In the genomic region with DNA sequence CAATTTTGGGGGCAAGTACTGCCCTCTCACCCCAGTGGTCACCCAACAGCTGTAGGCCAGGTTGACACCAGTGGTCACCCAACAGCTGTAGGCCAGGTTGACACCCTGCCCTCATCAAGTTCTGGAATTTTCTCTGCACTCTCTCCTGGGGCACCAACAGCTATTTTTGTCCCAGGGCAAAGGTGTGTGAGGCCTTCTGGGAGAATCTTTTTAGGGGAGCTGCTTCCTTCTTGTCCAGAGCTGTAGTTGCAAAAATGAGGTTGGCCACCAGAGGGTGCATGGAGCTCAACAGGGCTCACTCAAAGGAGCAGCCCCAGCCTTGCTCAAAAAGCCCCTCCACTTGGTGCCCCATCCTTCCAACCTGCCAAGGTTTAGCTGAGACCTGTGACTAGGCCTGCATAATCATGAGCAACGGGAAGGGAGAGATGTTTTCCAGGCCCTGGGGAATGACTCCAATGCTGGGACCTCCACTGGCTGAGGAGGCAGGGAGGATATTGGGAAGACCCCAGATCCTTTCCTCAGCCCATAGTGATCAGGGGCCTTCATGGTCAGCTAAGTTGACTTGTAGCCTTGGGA, we compare ENCODE assay signal across 8 cellular contexts. TPM values are rescaled to one million over a fixed set of nuclear protein-coding genes. Genes with fewer than 3 reads are reported as not detected.
DNase-seq lines count a peak whose midpoint lies in the region; ATAC-seq and TF ChIP-seq lines count a peak whose summit lies in the region.

No MANE protein-coding gene starts in this region.

- no peaks in the 10 kb centered on the region; the same call in 1 of the 2 replicates for H3K27me3 Mint-ChIP-seq in WTC11 (ENCODE audit: low read depth)

- H3K4me2 ChIP-seq in DND-41 (ENCODE audit: insufficient read depth, low read length) (no peak overlapping the region), GM23248 (ENCODE audit: unreplicated experiment) (no peak overlapping the region)

- in situ Hi-C loops in GM23248 (cut with MboI) = no loop called here
- in situ Hi-C loops in T47D (cut with HindIII; ENCODE audit: low pct_unique_long_range_greater_than_20kb, low sequenced_read_pairs) = no loop called here

- H3K27ac Mint-ChIP-seq in WTC11 = no peak overlapping the region

- H3K36me3 ChIP-seq in DND-41 (ENCODE audit: insufficient read depth, low read length) = no peaks in the 10 kb centered on the region
- no peaks in the 10 kb centered on the region for H3K36me3 ChIP-seq in GM23248 (ENCODE audit: low read depth)
- H3K36me3 ChIP-seq in left lung = no peaks in the 10 kb centered on the region

- H3K79me2 ChIP-seq in DND-41 (ENCODE audit: insufficient read depth, low read length) (no peaks in the 10 kb centered on the region), GM23248 (ENCODE audit: insufficient read depth) (no peaks in the 10 kb centered on the region)

- H3K4me1 ChIP-seq in DND-41 (ENCODE audit: insufficient read depth, low read length) (no peaks in the 10 kb centered on the region), GM23248 (ENCODE audit: insufficient read depth) (no peaks in the 10 kb centered on the region), left lung (no peaks in the 10 kb centered on the region)

- H2AFZ ChIP-seq in DND-41 (ENCODE audit: low read depth, low read length) = no peak overlapping the region
- no peak overlapping the region for H2AFZ ChIP-seq in GM23248

- H3K27ac ChIP-seq in DND-41 (ENCODE audit: low read length) = no peak overlapping the region
- H3K27ac ChIP-seq in GM23248 = no peak overlapping the region
- no peak overlapping the region for H3K27ac ChIP-seq in left lung

- H3K4me3 Mint-ChIP-seq in WTC11 = no peak overlapping the region

- no peaks in the 10 kb centered on the region for H3K27me3 ChIP-seq in DND-41 (ENCODE audit: insufficient read depth, low read length, poor library complexity)
- no peaks in the 10 kb centered on the region for H3K27me3 ChIP-seq in GM23248 (replicated peaks; ENCODE audit: insufficient read depth)
- no peaks in the 10 kb centered on the region for H3K27me3 ChIP-seq in left lung

- 0% methylated on average over 1 of the region's 1 CpG for WGBS in GM23248 (ENCODE audit: low coverage in 1 of 2, low lambda C conversion rate in 2 of 2, missing lambda C conversion rate in 2 of 2), 2 experiments

- H3K36me3 Mint-ChIP-seq in WTC11 = peaks cover 3% of the 10 kb centered on the region; the same call in 1 of the 2 replicates

- peak; percentile 80 for TF ChIP-seq CTCF in DND-41 (IDR thresholded peaks at IDR 0.05; ENCODE audit: borderline replicate concordance, extremely low read depth, low read length, poor library complexity, severe bottlenecking)
- peak; percentile 78 for TF ChIP-seq CTCF in WTC11 (IDR thresholded peaks at IDR 0.05)
- TF ChIP-seq CTCF in left lung (IDR thresholded peaks at IDR 0.05) = peak; percentile 74 to 77

- H4K20me1 ChIP-seq in DND-41 (ENCODE audit: insufficient read depth, low read length) = no peaks in the 10 kb centered on the region
- no peaks in the 10 kb centered on the region for H4K20me1 ChIP-seq in GM23248 (ENCODE audit: insufficient read depth)

- ATAC-seq in DND-41 (ENCODE audit: insufficient read depth, low read depth) (peak; percentile 93), WTC11 (peak; percentile 95), left lung (peak; percentile 91), GM18873 (IDR thresholded peaks at IDR 0.05; ENCODE audit: low FRiP score, unreplicated experiment) (no peak)

- H3K4me1 Mint-ChIP-seq in WTC11 = no peaks in the 10 kb centered on the region

- 0 out of 2 replicates have a peak, but pooled peaks cover 10% of the 10 kb centered on the region for H3F3A ChIP-seq in GM23248 (ENCODE audit: insufficient read depth)

- no peak overlapping the region for H3K9ac ChIP-seq in DND-41 (ENCODE audit: low read depth, low read length)
- no peak overlapping the region for H3K9ac ChIP-seq in GM23248

- H3K4me3 ChIP-seq in DND-41 (ENCODE audit: low read depth in 1 of 2, low read length in 2 of 2) = no peak overlapping the region
- no peak overlapping the region for H3K4me3 ChIP-seq in GM23248
- H3K4me3 ChIP-seq in left lung = no peak overlapping the region

- H3K9me3 ChIP-seq in DND-41 (ENCODE audit: insufficient read depth, low read length, severe bottlenecking) (no peaks in the 10 kb centered on the region), GM23248 (ENCODE audit: low read depth) (no peaks in the 10 kb centered on the region), left lung (peaks cover 0 to 6% of the 10 kb centered on the region in 2 donors)

- H3K9me2 ChIP-seq in GM23248 (ENCODE audit: insufficient read depth) = no peaks in the 10 kb centered on the region

- POLR2A ChIA-PET in WTC11 (lab: Charles Lee) = interaction anchor here (0.6 to 1.4 kb wide), 2 partner anchors 11 to 502 kb away, joined by 4 to 7 read pairs; a partner anchor contains a TSS

- CTCF ChIA-PET in WTC11 (lab: Charles Lee) = interaction anchor here (0.6 to 3.3 kb wide), 51 partner anchors 10 to 819 kb away, joined by 3 to 55 read pairs (median 4); a partner anchor contains a TSS

- peaks cover 21% of the 10 kb centered on the region for H3K9me3 Mint-ChIP-seq in WTC11

- peak; percentile 78 for DNase-seq in DND-41
- peak; percentile 74 for DNase-seq in GM23248
- peak; percentile 7 for DNase-seq in NCI-H1105 (lab: John Stamatoyannopoulos, UW)
- peak; percentile 89 for DNase-seq in WTC11 (ENCODE audit: low spot score)
- DNase-seq in T47D (ENCODE audit: low read depth in 1 of 2, low spot score in 1 of 2) = peak; percentile 45 to 68
- DNase-seq in left lung = peak in 1 of 2 donors; percentile 57
- peak; percentile 58 to 76 (median 63) for DNase-seq in stimulated activated CD4-positive, alpha-beta T cell treated with anti-CD3 and anti-CD28 coated beads, TNF-alpha, amount 100 ng/mL, for 48 hours (ENCODE audit: low read depth in 3 of 3)

- intact Hi-C loops in left lung (cut with DNase I) = no loop called here

TF ChIP-seq in WTC11, 78 proteins besides CTCF, POLR2A, EP300 and RAD21 (continues in another document):
- TF ChIP-seq SOX15 (CRISPR knock-in tag; IDR thresholded peaks at IDR 0.05) (no peak), HMGA2 (CRISPR knock-in tag; IDR thresholded peaks at IDR 0.05) (no peak), NR1H2 (CRISPR knock-in tag; IDR thresholded peaks at IDR 0.05) (no peak), NR2C2 (CRISPR knock-in tag; IDR thresholded peaks at IDR 0.05) (no peak)
- TF ChIP-seq, protein P1, sequence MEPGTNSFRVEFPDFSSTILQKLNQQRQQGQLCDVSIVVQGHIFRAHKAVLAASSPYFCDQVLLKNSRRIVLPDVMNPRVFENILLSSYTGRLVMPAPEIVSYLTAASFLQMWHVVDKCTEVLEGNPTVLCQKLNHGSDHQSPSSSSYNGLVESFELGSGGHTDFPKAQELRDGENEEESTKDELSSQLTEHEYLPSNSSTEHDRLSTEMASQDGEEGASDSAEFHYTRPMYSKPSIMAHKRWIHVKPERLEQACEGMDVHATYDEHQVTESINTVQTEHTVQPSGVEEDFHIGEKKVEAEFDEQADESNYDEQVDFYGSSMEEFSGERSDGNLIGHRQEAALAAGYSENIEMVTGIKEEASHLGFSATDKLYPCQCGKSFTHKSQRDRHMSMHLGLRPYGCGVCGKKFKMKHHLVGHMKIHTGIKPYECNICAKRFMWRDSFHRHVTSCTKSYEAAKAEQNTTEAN (CRISPR knock-in tag; IDR thresholded peaks at IDR 0.05) = no peak
- TF ChIP-seq, protein P2, sequence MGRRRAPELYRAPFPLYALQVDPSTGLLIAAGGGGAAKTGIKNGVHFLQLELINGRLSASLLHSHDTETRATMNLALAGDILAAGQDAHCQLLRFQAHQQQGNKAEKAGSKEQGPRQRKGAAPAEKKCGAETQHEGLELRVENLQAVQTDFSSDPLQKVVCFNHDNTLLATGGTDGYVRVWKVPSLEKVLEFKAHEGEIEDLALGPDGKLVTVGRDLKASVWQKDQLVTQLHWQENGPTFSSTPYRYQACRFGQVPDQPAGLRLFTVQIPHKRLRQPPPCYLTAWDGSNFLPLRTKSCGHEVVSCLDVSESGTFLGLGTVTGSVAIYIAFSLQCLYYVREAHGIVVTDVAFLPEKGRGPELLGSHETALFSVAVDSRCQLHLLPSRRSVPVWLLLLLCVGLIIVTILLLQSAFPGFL (CRISPR knock-in tag; IDR thresholded peaks at IDR 0.05; ENCODE audit: borderline replicate concordance) = no peak
- TF ChIP-seq, protein P3, sequence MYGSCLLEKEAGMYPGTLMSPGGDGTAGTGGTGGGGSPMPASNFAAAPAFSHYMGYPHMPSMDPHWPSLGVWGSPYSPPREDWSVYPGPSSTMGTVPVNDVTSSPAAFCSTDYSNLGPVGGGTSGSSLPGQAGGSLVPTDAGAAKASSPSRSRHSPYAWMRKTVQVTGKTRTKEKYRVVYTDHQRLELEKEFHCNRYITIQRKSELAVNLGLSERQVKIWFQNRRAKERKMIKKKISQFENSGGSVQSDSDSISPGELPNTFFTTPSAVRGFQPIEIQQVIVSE (CRISPR knock-in tag; IDR thresholded peaks at IDR 0.05; ENCODE audit: borderline replicate concordance) = no peak

RNA-seq across cellular contexts. Expression of a gene that starts 10.6 kb away (rescaled TPM):
- total RNA-seq in GM23248 (2014; rRNA removed; shearing (Covaris generic)) = 337 and 352 TPM in 2 replicates
- 353 and 374 TPM in 2 replicates for polyA plus RNA-seq in GM23248 (2016; fragmentation: Nextera tagmentation; extraction: Ambion mirVana)
- 15.1 to 19.0 TPM (median 17.8 TPM) in 3 replicates for total RNA-seq in WTC11 (2021)
- total RNA-seq in left lung = 10 to 100 TPM; 58.5 to 81.9 TPM

RNA-seq across cellular contexts. Expression of a gene that starts 19.2 kb away (rescaled TPM):
- 84.4 and 107 TPM in 2 replicates for total RNA-seq in GM23248 (2014; rRNA removed; shearing (Covaris generic))
- 153 and 156 TPM in 2 replicates for polyA plus RNA-seq in GM23248 (2016; fragmentation: Nextera tagmentation; extraction: Ambion mirVana)
- total RNA-seq in WTC11 (2021) (10.6 to 15.2 TPM (median 11.4 TPM) in 3 replicates), left lung (10 to 100 TPM in 1 of 2 donors, 1 to 10 TPM in 1; 7.7 to 13.5 TPM)

RNA-seq across cellular contexts. Expression of a gene that starts 55.9 kb away (rescaled TPM):
- total RNA-seq in GM23248 (2014; rRNA removed; shearing (Covaris generic)) = 26.0 and 26.3 TPM in 2 replicates
- polyA plus RNA-seq in GM23248 (2016; fragmentation: Nextera tagmentation; extraction: Ambion mirVana) = 24.0 and 26.1 TPM in 2 replicates
- total RNA-seq in WTC11 (2021) = 0.34 to 0.50 TPM (median 0.35 TPM) in 3 replicates
- 10 to 100 TPM in 1 of 2 donors, 1 to 10 TPM in 1; 1.0 to 10.3 TPM for total RNA-seq in left lung
